9 cellular contexts compared by ENCODE assay signal in genomic region chr1:27026621-27027574, GRCh38. TPM values are rescaled to one million over a fixed set of nuclear protein-coding genes. Genes with fewer than 3 reads are reported as not detected.
DNase-seq lines count a peak whose midpoint lies in the region; ATAC-seq and TF ChIP-seq lines count a peak whose summit lies in the region.
"Had no signal": no experiment of that assay in that cellular context is flagged by ENCODE, and none has a peak within 500 bp of the region (broad histone marks: within the 10 kb centered on the region; RNA-seq: fewer than 3 reads in every experiment).

No MANE protein-coding gene starts in this region.

- no peak for ATAC-seq in GM21619 (IDR thresholded peaks at IDR 0.05; ENCODE audit: unreplicated experiment)
- no peak for ATAC-seq in HG02642 (IDR thresholded peaks at IDR 0.05; ENCODE audit: poor library complexity, unreplicated experiment)

- H3K4me3 ChIP-seq in colonic mucosa, result no peak overlapping the region
- H3K4me3 ChIP-seq in osteoblast (ENCODE audit: insufficient read depth, low read length), result no peak overlapping the region

- H4K20me1 ChIP-seq in osteoblast (ENCODE audit: insufficient read depth, low read length), result no peaks in the 10 kb centered on the region

- peak overlapping the region; percentile 66 for H2AFZ ChIP-seq in osteoblast (ENCODE audit: low read length)

- no peaks in the 10 kb centered on the region for H3K27me3 ChIP-seq in colonic mucosa
- no peaks in the 10 kb centered on the region for H3K27me3 ChIP-seq in osteoblast (ENCODE audit: insufficient read depth, low read length)

- H3K4me2 ChIP-seq in osteoblast (ENCODE audit: insufficient read depth, low read length), result peak overlapping the region; percentile 16

- intact Hi-C loops in colonic mucosa (cut with DNase I), result no loop called here

- no peaks in the 10 kb centered on the region for H3K9me3 ChIP-seq in colonic mucosa
- H3K9me3 ChIP-seq in osteoblast (ENCODE audit: low read depth, low read length), result no peaks in the 10 kb centered on the region

- H3K9ac ChIP-seq in colonic mucosa (ENCODE audit: low read depth in 2 of 2, low read length in 2 of 2), result no peak overlapping the region

- H3K4me1 ChIP-seq in colonic mucosa (peaks cover under 1% of the 10 kb centered on the region), osteoblast (ENCODE audit: insufficient read depth, low read length) (peaks cover 14% of the 10 kb centered on the region)

- H3K36me3 ChIP-seq in colonic mucosa (no peaks in the 10 kb centered on the region), osteoblast (ENCODE audit: insufficient read depth, low read length) (no peaks in the 10 kb centered on the region)

- DNase-seq in DMS53 (lab: John Stamatoyannopoulos, UW) (peak; percentile 81), NCI-H345 treated with DMSO at 0.1 percent for 48 hours (lab: John Stamatoyannopoulos, UW; ENCODE audit: unreplicated experiment) (peak; percentile 32), colonic mucosa (peak; percentile 55), osteoblast (ENCODE audit: insufficient read length, low spot score, missing footprints) (peak; percentile 97), nucleus accumbens (lab: John Stamatoyannopoulos, UW) (no peak), NCI-H774 (lab: John Stamatoyannopoulos, UW) (no peak)
- DNase-seq: hippocampal formation had no signal

- H3K27ac ChIP-seq in colonic mucosa (peak overlapping the region; percentile 47), osteoblast (ENCODE audit: low read depth, low read length) (peak overlapping the region; percentile 11)

- H3K79me2 ChIP-seq in osteoblast (ENCODE audit: insufficient read depth, low read length), result no peaks in the 10 kb centered on the region

- TF ChIP-seq CTCF in colonic mucosa (IDR thresholded peaks at IDR 0.05) (no peak), osteoblast (IDR thresholded peaks at IDR 0.05; ENCODE audit: extremely low read depth, low read depth, low read length) (no peak)

RNA-seq across cellular contexts. Expression of gene TENT5B, which starts 14.2 kb away (rescaled TPM):
- total RNA-seq in colonic mucosa (1 to 10 TPM; 1.0 to 3.8 TPM), osteoblast (10.0 and 11.2 TPM in 2 replicates)

RNA-seq across cellular contexts. Expression of gene TRNP1, which starts 33.4 kb away (rescaled TPM):
- 1 to 10 TPM; 2.5 to 2.7 TPM for total RNA-seq in colonic mucosa
- total RNA-seq in osteoblast, result 6.5 TPM in 2 replicates

Comparison
In these comparisons a context has a peak if more than half of its experiments do, and no peak if none do; other contexts are left out.
1. DNase-seq: peak in DMS53 (single experiment), NCI-H345 treated with DMSO at 0.1 percent for 48 hours (single experiment), colonic mucosa (single experiment) and osteoblast (single experiment); none in nucleus accumbens (0 of 56) and NCI-H774 (single experiment).